Comparison of ENCODE assay signal across 8 cellular contexts in genomic region chr10:133394064-133394663, GRCh38. TPM values are rescaled to one million over a fixed set of nuclear protein-coding genes. Genes with fewer than 3 reads are reported as not detected.
A peak's percentile ranks its signal among the peaks of the same experiment; 100 is the strongest.
DNase-seq lines count a peak whose midpoint lies in the region; ATAC-seq and TF ChIP-seq lines count a peak whose summit lies in the region.

TSS of gene MTG1 (plus strand) at chr10:133394157. CDS start at chr10:133394221, 64 bp downstream.

- DNase-seq in AG09309 (ENCODE audit: low read depth) (peak; percentile 50), NCI-H226 (peak; percentile 72), chondrocyte (ENCODE audit: low spot score) (peak; percentile 97), kidney epithelial cell (ENCODE audit: low read depth) (peak; percentile 61)
- DNase-seq in activated CD4-positive, CD25-positive, alpha-beta regulatory T cell treated with anti-CD3 and anti-CD28 coated beads, Interleukin-2, amount 50 U/mL, for 16 hours (ENCODE audit: low read depth, low spot score), result peak; percentile 88
- DNase-seq in stimulated activated CD4-positive, alpha-beta T cell treated with anti-CD3 and anti-CD28 coated beads, Interleukin-15, amount 100 ng/mL, for 48 hours (ENCODE audit: low read depth in 2 of 2), result peak; percentile 88 to 93

- peaks cover 1% of the 10 kb centered on the region for H3K36me3 ChIP-seq in kidney epithelial cell (ENCODE audit: control insufficient read depth, insufficient read depth, low read length)

- H3K4me3 ChIP-seq in AG09309 (ENCODE audit: control insufficient read depth, low read depth, low read length) (peak within 1 kb of the TSS; percentile 90), kidney epithelial cell (ENCODE audit: low read depth, low read length) (peak within 1 kb of the TSS; percentile 85)

- H3K27me3 ChIP-seq in kidney epithelial cell (ENCODE audit: control insufficient read depth, insufficient read depth, low read length), result no peaks in the 10 kb centered on the region

- H3K27me3 Mint-ChIP-seq in chondrocyte (ENCODE audit: low read depth), result no peaks in the 10 kb centered on the region

- peaks cover 18% of the 10 kb centered on the region for H3K4me1 Mint-ChIP-seq in chondrocyte (ENCODE audit: low read depth)

- peak within 1 kb of the TSS; percentile 90 for H3K27ac Mint-ChIP-seq in chondrocyte (ENCODE audit: unreplicated experiment)

- peaks cover 7% of the 10 kb centered on the region for H3K36me3 Mint-ChIP-seq in chondrocyte (ENCODE audit: low read depth)

- H3K9me3 Mint-ChIP-seq in chondrocyte (ENCODE audit: low read depth), result no peaks in the 10 kb centered on the region

- TF ChIP-seq CTCF in AG09309 (IDR thresholded peaks at IDR 0.05; ENCODE audit: control insufficient read depth, insufficient read depth, low read depth, low read length, missing control alignments), result no peak
- peak; percentile 50 for TF ChIP-seq CTCF in chondrocyte (IDR thresholded peaks at IDR 0.05)
- TF ChIP-seq CTCF in kidney epithelial cell (IDR thresholded peaks at IDR 0.05; ENCODE audit: insufficient read depth, low read length, poor library complexity, severe bottlenecking), result no peak

- peak; percentile 67 for ATAC-seq in GM18873 (IDR thresholded peaks at IDR 0.05; ENCODE audit: low FRiP score, unreplicated experiment)
- peak; percentile 60 for ATAC-seq in HG03135 (IDR thresholded peaks at IDR 0.05; ENCODE audit: unreplicated experiment)

- peak within 1 kb of the TSS; percentile 94 for H3K4me3 Mint-ChIP-seq in chondrocyte (ENCODE audit: unreplicated experiment)

RNA-seq across cellular contexts. Expression of gene MTG1, which starts in this region (rescaled TPM):
- total RNA-seq in chondrocyte (33.2 to 53.0 TPM (median 36.7 TPM) in 3 replicates), kidney epithelial cell (26.7 and 40.3 TPM in 2 replicates)

Comparison
In these comparisons a context has a peak if more than half of its experiments do, and no peak if none do; other contexts are left out.
1. Peak in every context shown above with its lines: DNase-seq, ATAC-seq and H3K4me3 ChIP-seq.